13 cellular contexts compared by ENCODE assay signal in genomic region chr6:87660226-87660886, GRCh38. TPM values are rescaled to one million over a fixed set of nuclear protein-coding genes. Genes with fewer than 3 reads are reported as not detected.
DNase-seq lines count a peak whose midpoint lies in the region; ATAC-seq and TF ChIP-seq lines count a peak whose summit lies in the region.
"Had no signal": no experiment of that assay in that cellular context is flagged by ENCODE, and none has a peak within 500 bp of the region (broad histone marks: within the 10 kb centered on the region; RNA-seq: fewer than 3 reads in every experiment).

No MANE protein-coding gene starts in this region.

- H3K4me3 Mint-ChIP-seq in stimulated activated naive CD8-positive, alpha-beta T cell treated with anti-CD3 and anti-CD28 coated beads, Interleukin-15, amount 100 ng/mL, for 72 hours = no peak overlapping the region
- H3K4me3 Mint-ChIP-seq: dendritic cell treated with granulocyte-macrophage colony-stimulating factor and Interleukin-4, amounts not matched to agents 40 ng/mL and 50 ng/mL, for 4 days had no signal

- H3K27me3 Mint-ChIP-seq in stimulated activated naive CD8-positive, alpha-beta T cell treated with anti-CD3 and anti-CD28 coated beads, Interleukin-15, amount 100 ng/mL, for 72 hours = no peaks in the 10 kb centered on the region
- H3K27me3 Mint-ChIP-seq: dendritic cell treated with granulocyte-macrophage colony-stimulating factor and Interleukin-4, amounts not matched to agents 40 ng/mL and 50 ng/mL, for 4 days had no signal

- no peak overlapping the region for H3K4me3 ChIP-seq in brain microvascular endothelial cell (ENCODE audit: low read depth, low read length)
- H3K4me3 ChIP-seq: BLaER1 treated with 17β-estradiol and CSF1 and Interleukin-3, amounts not matched to agents 10 nM and 100 nM had no signal

- no peak for DNase-seq in stimulated activated naive CD8-positive, alpha-beta T cell treated with anti-CD3 and anti-CD28 coated beads, Interleukin-15, amount 100 ng/mL, for 72 hours
- no peak for DNase-seq in stimulated activated naive CD8-positive, alpha-beta T cell treated with anti-CD3 and anti-CD28 coated beads, Interleukin-15, Interleukin-2, amounts not matched to agents 100 U/mL and 50 U/mL, for 24 hours
- peak; percentile 70 for DNase-seq in brain microvascular endothelial cell
- DNase-seq in kidney tubule cell (ENCODE audit: low spot score) = peak; percentile 69
- no peak for DNase-seq in medulla oblongata (ENCODE audit: extremely low spot score)
- no peak for DNase-seq in activated naive CD4-positive, alpha-beta T cell (lab: John Stamatoyannopoulos, UW)
- no peak for DNase-seq in left colon
- DNase-seq: activated CD8-positive, alpha-beta memory T cell treated with anti-CD3 and anti-CD28 coated beads, Interleukin-2, amount 50 U/mL, for 48 hours; NCI-H526; T-helper 2 cell had no signal

- no peak for TF ChIP-seq CTCF in brain microvascular endothelial cell (IDR thresholded peaks at IDR 0.05; ENCODE audit: low read depth, low read length, missing control alignments)

- no peaks in the 10 kb centered on the region for H3K27me3 ChIP-seq in brain microvascular endothelial cell (replicated peaks)
- H3K27me3 ChIP-seq: BLaER1 treated with 17β-estradiol and CSF1 and Interleukin-3, amounts not matched to agents 10 nM and 100 nM had no signal

- ATAC-seq in stimulated activated naive CD8-positive, alpha-beta T cell treated with anti-CD3 and anti-CD28 coated beads, Interleukin-15, amount 100 ng/mL, for 72 hours = no peak
- no peak for ATAC-seq in stimulated activated naive CD8-positive, alpha-beta T cell treated with anti-CD3 and anti-CD28 coated beads, Interleukin-15, Interleukin-2, amounts not matched to agents 100 U/mL and 50 U/mL, for 24 hours
- ATAC-seq in GM18909 (IDR thresholded peaks at IDR 0.05; ENCODE audit: poor library complexity, unreplicated experiment) (no peak), left colon (no peak)

- intact Hi-C loops in left colon (cut with DNase I, micrococcal nuclease) = no loop called here

- in situ Hi-C loops in brain microvascular endothelial cell (cut with HindIII; ENCODE audit: low pct_ligation_motif_present, low sequenced_read_pairs) = no loop called here

- H3K27ac Mint-ChIP-seq in stimulated activated naive CD8-positive, alpha-beta T cell treated with anti-CD3 and anti-CD28 coated beads, Interleukin-15, amount 100 ng/mL, for 72 hours = peak overlapping the region; percentile 33 to 82
- H3K27ac Mint-ChIP-seq: dendritic cell treated with granulocyte-macrophage colony-stimulating factor and Interleukin-4, amounts not matched to agents 40 ng/mL and 50 ng/mL, for 4 days had no signal

- H3K27ac ChIP-seq in brain microvascular endothelial cell = no peak overlapping the region
- H3K27ac ChIP-seq: BLaER1 treated with 17β-estradiol and CSF1 and Interleukin-3, amounts not matched to agents 10 nM and 100 nM had no signal

- H3K36me3 ChIP-seq in brain microvascular endothelial cell (replicated peaks) = no peaks in the 10 kb centered on the region
- H3K36me3 ChIP-seq: BLaER1 treated with 17β-estradiol and CSF1 and Interleukin-3, amounts not matched to agents 10 nM and 100 nM had no signal

- H3K4me1 Mint-ChIP-seq in stimulated activated naive CD8-positive, alpha-beta T cell treated with anti-CD3 and anti-CD28 coated beads, Interleukin-15, amount 100 ng/mL, for 72 hours = peaks cover 9% of the 10 kb centered on the region

- no peaks in the 10 kb centered on the region for H3K9me3 Mint-ChIP-seq in stimulated activated naive CD8-positive, alpha-beta T cell treated with anti-CD3 and anti-CD28 coated beads, Interleukin-15, amount 100 ng/mL, for 72 hours
- H3K9me3 Mint-ChIP-seq: dendritic cell treated with granulocyte-macrophage colony-stimulating factor and Interleukin-4, amounts not matched to agents 40 ng/mL and 50 ng/mL, for 4 days had no signal

RNA-seq across cellular contexts. Expression of gene AKIRIN2, which starts 41.7 kb away (rescaled TPM):
- total RNA-seq in left colon = 10 to 100 TPM; 30.4 to 40.9 TPM

Comparison
In these comparisons a context has a peak if more than half of its experiments do, and no peak if none do; other contexts are left out.
1. DNase-seq: peak in brain microvascular endothelial cell (single experiment) and kidney tubule cell (single experiment); none in stimulated activated naive CD8-positive, alpha-beta T cell treated with anti-CD3 and anti-CD28 coated beads, Interleukin-15, amount 100 ng/mL, for 72 hours (0 of 2), stimulated activated naive CD8-positive, alpha-beta T cell treated with anti-CD3 and anti-CD28 coated beads, Interleukin-15, Interleukin-2, amounts not matched to agents 100 U/mL and 50 U/mL, for 24 hours (single experiment), medulla oblongata (single experiment), activated naive CD4-positive, alpha-beta T cell (0 of 4) and left colon (0 of 2).